In genomic region chr3:30618508-30618907, GRCh38 we compare ENCODE assay signal across 18 cellular contexts. TPM values are rescaled to one million over a fixed set of nuclear protein-coding genes. Genes with fewer than 3 reads are reported as not detected.
DNase-seq lines count a peak whose midpoint lies in the region; ATAC-seq lines count a peak whose summit lies in the region.
"Had no signal": no experiment of that assay in that cellular context is flagged by ENCODE, and none has a peak within 500 bp of the region (broad histone marks: within the 10 kb centered on the region; RNA-seq: fewer than 3 reads in every experiment).

No MANE protein-coding gene starts in this region.

- H4K91ac ChIP-seq in neuronal stem cell (ENCODE audit: low read depth, low read length, poor library complexity) = no peak overlapping the region

- no peak overlapping the region for H2BK5ac ChIP-seq in neuronal stem cell (ENCODE audit: low read length)

- WGBS in neuronal stem cell (ENCODE audit: extremely low coverage in 2 of 2, insufficient read length in 2 of 2, insufficient replicate concordance in 1 of 2), 2 donors = no CpG with 5 or more reads among the region's 5 CpGs

- H3K27ac Mint-ChIP-seq in activated naive CD4-positive, alpha-beta T cell treated with anti-CD3 and anti-CD28 coated beads, Interleukin-2, amount 10 ng/mL, durations not matched to agents 7 days and 5 days = peak overlapping the region; percentile 96
- H3K27ac Mint-ChIP-seq in activated naive CD8-positive, alpha-beta T cell treated with anti-CD3 and anti-CD28 coated beads, Interleukin-2, amount 10 ng/mL, durations not matched to agents 7 days and 5 days = peak overlapping the region; percentile 81

- no peak overlapping the region for H3K9ac ChIP-seq in subcutaneous abdominal adipose tissue (ENCODE audit: low read length in 5 of 5)
- H3K9ac ChIP-seq in neuronal stem cell (ENCODE audit: low read depth, low read length, poor library complexity) = no peak overlapping the region

- peaks cover 72% of the 10 kb centered on the region for H3K36me3 Mint-ChIP-seq in activated naive CD4-positive, alpha-beta T cell treated with anti-CD3 and anti-CD28 coated beads, Interleukin-2, amount 10 ng/mL, durations not matched to agents 7 days and 5 days
- H3K36me3 Mint-ChIP-seq in activated naive CD8-positive, alpha-beta T cell treated with anti-CD3 and anti-CD28 coated beads, Interleukin-2, amount 10 ng/mL, durations not matched to agents 7 days and 5 days = peaks cover 35% of the 10 kb centered on the region

- no peak overlapping the region for H2AFZ ChIP-seq in neuronal stem cell (ENCODE audit: low read length)

- H2BK15ac ChIP-seq in neuronal stem cell (ENCODE audit: low read length) = no peak overlapping the region

- no peak overlapping the region for H3K4ac ChIP-seq in neuronal stem cell (ENCODE audit: low read length)

- DNase-seq in activated naive CD4-positive, alpha-beta T cell treated with anti-CD3 and anti-CD28 coated beads, Interleukin-2, amount 10 ng/mL, durations not matched to agents 7 days and 5 days = no peak
- DNase-seq in activated naive CD4-positive, alpha-beta T cell treated with Interleukin-2 at 50 U/mL for 16 hours = no peak
- DNase-seq in NOMO-1 treated with dmso at 0.1 percent for 144 hours (lab: John Stamatoyannopoulos, UW; ENCODE audit: unreplicated experiment) (peak; percentile 39), NK-92 (lab: John Stamatoyannopoulos, UW; ENCODE audit: unreplicated experiment) (no peak), neuronal stem cell (ENCODE audit: low spot score) (no peak), NCI-H510A treated with DMSO at 0.1 percent for 48 hours (lab: John Stamatoyannopoulos, UW) (no peak)
- DNase-seq in activated naive CD8-positive, alpha-beta T cell treated with anti-CD3 and anti-CD28 coated beads, Interleukin-2, amount 10 ng/mL, durations not matched to agents 7 days and 5 days = no peak
- DNase-seq: activated CD4-positive, alpha-beta T cell treated with anti-CD3 and anti-CD28 coated beads, Interleukin-2, amount 50 U/mL, for 48 hours; DMS 273 treated with DMSO at 0.1 percent for 48 hours; foreskin fibroblast; KBM-7; NCI-H1417 treated with DMSO at 0.1 percent for 48 hours; NCI-H345; Peyer's patch; stimulated activated CD4-positive, alpha-beta T cell treated with anti-CD3 and anti-CD28 coated beads, Interleukin-2, amount 100 ng/mL, for 24 hours; trophoblast cell had no signal

- H3K27me3 ChIP-seq in subcutaneous abdominal adipose tissue (ENCODE audit: control insufficient read depth in 5 of 5, insufficient read depth in 4 of 5, low read length in 5 of 5) (no peaks in the 10 kb centered on the region), neuronal stem cell (ENCODE audit: control insufficient read depth in 3 of 3, insufficient read depth in 3 of 3, low read depth in 1 of 3, low read length in 3 of 3) (no peaks in the 10 kb centered on the region)
- H3K27me3 ChIP-seq: Peyer's patch had no signal

- no peak for ATAC-seq in activated naive CD8-positive, alpha-beta T cell treated with anti-CD3 and anti-CD28 coated beads, Interleukin-2, amount 10 ng/mL, durations not matched to agents 7 days and 5 days (ENCODE audit: low read depth)

- peak overlapping the region; percentile 60 for H3K4me3 Mint-ChIP-seq in activated naive CD4-positive, alpha-beta T cell treated with anti-CD3 and anti-CD28 coated beads, Interleukin-2, amount 10 ng/mL, durations not matched to agents 7 days and 5 days
- H3K4me3 Mint-ChIP-seq in activated naive CD8-positive, alpha-beta T cell treated with anti-CD3 and anti-CD28 coated beads, Interleukin-2, amount 10 ng/mL, durations not matched to agents 7 days and 5 days = peak overlapping the region; percentile 59

- no peak overlapping the region for H2AK5ac ChIP-seq in neuronal stem cell (ENCODE audit: low read depth, low read length)

- H3K27ac ChIP-seq in subcutaneous abdominal adipose tissue (ENCODE audit: low read depth, low read length) (peak overlapping the region; percentile 42), neuronal stem cell (replicated peaks; ENCODE audit: low read length) (no peak overlapping the region)

- peaks cover 5% of the 10 kb centered on the region for H3K9me3 Mint-ChIP-seq in activated naive CD4-positive, alpha-beta T cell treated with anti-CD3 and anti-CD28 coated beads, Interleukin-2, amount 10 ng/mL, durations not matched to agents 7 days and 5 days
- no peaks in the 10 kb centered on the region for H3K9me3 Mint-ChIP-seq in activated naive CD8-positive, alpha-beta T cell treated with anti-CD3 and anti-CD28 coated beads, Interleukin-2, amount 10 ng/mL, durations not matched to agents 7 days and 5 days

- H2BK120ac ChIP-seq in neuronal stem cell (ENCODE audit: low read depth, low read length) = no peak overlapping the region

- no peak overlapping the region for H3K14ac ChIP-seq in neuronal stem cell (ENCODE audit: low read length)

- POLR2A ChIA-PET in activated naive CD8-positive, alpha-beta T cell treated with anti-CD3 and anti-CD28 coated beads, Interleukin-2, amount 10 ng/mL, durations not matched to agents 7 days and 5 days (lab: Charles Lee) = interaction anchor here (0.7 to 7.0 kb wide), 4 partner anchors 11 to 288 kb away, joined by 3 to 82 read pairs (median 4); partner anchors contain the start of gene TGFBR2

- H2BK12ac ChIP-seq in neuronal stem cell (ENCODE audit: low read length) = no peak overlapping the region

- no peaks in the 10 kb centered on the region for H3K9me3 ChIP-seq in subcutaneous abdominal adipose tissue (ENCODE audit: control insufficient read depth in 5 of 5, low read length in 5 of 5)
- peaks cover 0 to 12% of the 10 kb centered on the region in 2 donors for H3K9me3 ChIP-seq in neuronal stem cell (replicated peaks in 1 of 2; ENCODE audit: control insufficient read depth in 2 of 2, insufficient read depth in 1 of 2, low read depth in 1 of 2, low read length in 2 of 2)
- H3K9me3 ChIP-seq: Peyer's patch had no signal

- H3K4me1 ChIP-seq in subcutaneous abdominal adipose tissue (ENCODE audit: control insufficient read depth in 5 of 5, insufficient read depth in 5 of 5, low read length in 5 of 5) (peaks cover 3 to 86% (median 70%) of the 10 kb centered on the region in 5 donors), neuronal stem cell (ENCODE audit: control insufficient read depth in 2 of 2, insufficient read depth in 1 of 2, low read depth in 1 of 2, low read length in 2 of 2) (no peaks in the 10 kb centered on the region)

- no peak overlapping the region for H3K18ac ChIP-seq in neuronal stem cell (ENCODE audit: low read length)

- H3K4me2 ChIP-seq in neuronal stem cell (ENCODE audit: insufficient read depth, low read length, poor library complexity, severe bottlenecking) = no peak overlapping the region

- no peak overlapping the region for H4K8ac ChIP-seq in neuronal stem cell (ENCODE audit: low read depth, low read length)

- H3K36me3 ChIP-seq in subcutaneous abdominal adipose tissue (ENCODE audit: control insufficient read depth in 5 of 5, insufficient read depth in 5 of 5, low read length in 5 of 5) (peaks cover 0 to 3% (median 0%) of the 10 kb centered on the region in 5 donors), neuronal stem cell (replicated peaks in 1 of 2; ENCODE audit: control insufficient read depth in 2 of 2, insufficient read depth in 2 of 2, low read length in 2 of 2) (peaks cover 0 to 42% of the 10 kb centered on the region in 2 donors)
- H3K36me3 ChIP-seq: Peyer's patch had no signal

- no peaks in the 10 kb centered on the region for H3K27me3 Mint-ChIP-seq in activated naive CD4-positive, alpha-beta T cell treated with anti-CD3 and anti-CD28 coated beads, Interleukin-2, amount 10 ng/mL, durations not matched to agents 7 days and 5 days
- H3K27me3 Mint-ChIP-seq in activated naive CD8-positive, alpha-beta T cell treated with anti-CD3 and anti-CD28 coated beads, Interleukin-2, amount 10 ng/mL, durations not matched to agents 7 days and 5 days = no peaks in the 10 kb centered on the region

- no peak overlapping the region for H3K23ac ChIP-seq in neuronal stem cell (ENCODE audit: low read depth, low read length, poor library complexity)

- peaks cover 96% of the 10 kb centered on the region for H3K4me1 Mint-ChIP-seq in activated naive CD4-positive, alpha-beta T cell treated with anti-CD3 and anti-CD28 coated beads, Interleukin-2, amount 10 ng/mL, durations not matched to agents 7 days and 5 days
- peaks cover 90% of the 10 kb centered on the region for H3K4me1 Mint-ChIP-seq in activated naive CD8-positive, alpha-beta T cell treated with anti-CD3 and anti-CD28 coated beads, Interleukin-2, amount 10 ng/mL, durations not matched to agents 7 days and 5 days

- CTCF ChIA-PET in activated naive CD4-positive, alpha-beta T cell treated with anti-CD3 and anti-CD28 coated beads, Interleukin-2, amount 10 ng/mL, durations not matched to agents 7 days and 5 days (lab: Charles Lee) = interaction anchor here (0.9 to 1.6 kb wide), 2 partner anchors 25 to 75 kb away, joined by 3 to 5 read pairs; no protein-coding TSS in a partner anchor

- H3K4me3 ChIP-seq in subcutaneous abdominal adipose tissue (ENCODE audit: low read depth in 1 of 5, low read length in 5 of 5) = no peak overlapping the region
- H3K4me3 ChIP-seq in neuronal stem cell (ENCODE audit: low read length in 2 of 2) = no peak overlapping the region
- H3K4me3 ChIP-seq: lung, Peyer's patch had no signal

- no peaks in the 10 kb centered on the region for H3K79me1 ChIP-seq in neuronal stem cell (ENCODE audit: low read depth, low read length)

RNA-seq across cellular contexts. Expression of gene TGFBR2, which starts 12.1 kb away (rescaled TPM):
- 10 to 100 TPM; 86.9 to 92.2 TPM for total RNA-seq in activated naive CD8-positive, alpha-beta T cell treated with anti-CD3 and anti-CD28 coated beads, Interleukin-2, amount 10 ng/mL, durations not matched to agents 7 days and 5 days
- 2.2 TPM for polyA plus RNA-seq in neuronal stem cell (2013, experiment 1 of 2)
- polyA plus RNA-seq in neuronal stem cell (2013, experiment 2 of 2) = 2.1 TPM
